Comparison of ENCODE assay signal across 13 cellular contexts in the genomic region with DNA sequence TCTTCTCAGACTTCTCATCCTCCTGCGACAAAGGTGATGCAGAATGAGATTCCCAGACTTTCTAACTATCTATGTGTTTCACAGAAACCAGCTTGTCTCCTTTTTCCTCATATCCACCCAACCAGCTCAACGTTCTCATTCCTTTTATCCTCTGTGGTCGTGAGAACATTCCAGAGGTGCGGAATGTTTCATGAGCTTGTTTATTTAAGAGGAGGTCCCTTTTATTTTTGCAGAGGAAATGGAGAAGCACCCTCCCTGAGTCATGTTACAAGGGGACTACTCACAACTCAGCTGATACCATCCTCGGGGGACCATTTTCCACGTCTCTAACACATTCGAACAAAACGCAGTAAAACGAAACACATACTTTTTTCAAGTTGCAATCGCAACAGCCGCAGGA.
DNase-seq lines count a peak whose midpoint lies in the region; ATAC-seq and TF ChIP-seq lines count a peak whose summit lies in the region.
"Had no signal": no experiment of that assay in that cellular context is flagged by ENCODE, and none has a peak within 500 bp of the region (broad histone marks: within the 10 kb centered on the region; RNA-seq: fewer than 3 reads in every experiment).

No MANE protein-coding gene starts in this region.

- H3K27me3 ChIP-seq in Caco-2 (replicated peaks; ENCODE audit: control insufficient read depth, insufficient read depth, low read length) (no peaks in the 10 kb centered on the region), PC-9 (ENCODE audit: insufficient read depth, low read depth) (no peaks in the 10 kb centered on the region), colonic mucosa (no peaks in the 10 kb centered on the region)
- H3K27me3 ChIP-seq: neutrophil had no signal

- no peak for TF ChIP-seq CTCF in Caco-2 (IDR thresholded peaks at IDR 0.05; ENCODE audit: insufficient read depth in 1 of 2, low read depth in 1 of 2, low read length in 1 of 2, severe bottlenecking in 1 of 2, unreplicated experiment in 1 of 2)
- no peak for TF ChIP-seq CTCF in PC-9 (conservative IDR thresholded peaks at IDR 0.05)
- no peak for TF ChIP-seq CTCF in endothelial cell (IDR thresholded peaks at IDR 0.05; ENCODE audit: unreplicated experiment)
- no peak for TF ChIP-seq CTCF in nephron progenitor cell (IDR thresholded peaks at IDR 0.05)
- TF ChIP-seq CTCF in colonic mucosa (IDR thresholded peaks at IDR 0.05), result no peak

- CTCF ChIA-PET in Caco-2 (lab: Charles Lee) (interaction anchor here (2.1 kb wide), 1 partner anchor 13 kb away, joined by 9 read pairs; no protein-coding TSS in a partner anchor), PC-9 (lab: Charles Lee) (no interaction called here)

- peak overlapping the region; percentile 1 for H3K27ac Mint-ChIP-seq in Caco-2 (ENCODE audit: unreplicated experiment)
- H3K27ac Mint-ChIP-seq in endothelial cell (ENCODE audit: unreplicated experiment), result peak overlapping the region; percentile 92
- peak overlapping the region; percentile 90 for H3K27ac Mint-ChIP-seq in nephron progenitor cell

- no peaks in the 10 kb centered on the region for H3K9me3 ChIP-seq in Caco-2
- no peaks in the 10 kb centered on the region for H3K9me3 ChIP-seq in PC-9 (ENCODE audit: insufficient read depth, low read depth)
- no peaks in the 10 kb centered on the region for H3K9me3 ChIP-seq in colonic mucosa
- H3K9me3 ChIP-seq: HAP-1, neutrophil had no signal

- no peak overlapping the region for H3K4me2 ChIP-seq in PC-9

- no peak overlapping the region for H2AFZ ChIP-seq in PC-9

- no peak overlapping the region for H3K9ac ChIP-seq in colonic mucosa (ENCODE audit: low read depth in 2 of 2, low read length in 2 of 2)

- no peak for ATAC-seq in HG03342 (IDR thresholded peaks at IDR 0.05; ENCODE audit: unreplicated experiment)

- H3K4me1 Mint-ChIP-seq in Caco-2 (ENCODE audit: low read depth, unreplicated experiment) (peaks cover 26% of the 10 kb centered on the region), endothelial cell (ENCODE audit: unreplicated experiment) (peaks cover 22% of the 10 kb centered on the region), nephron progenitor cell (peaks cover 94% of the 10 kb centered on the region)

- no peaks in the 10 kb centered on the region for H3K27me3 Mint-ChIP-seq in Caco-2 (ENCODE audit: insufficient read depth, unreplicated experiment)
- peaks cover 7% of the 10 kb centered on the region for H3K27me3 Mint-ChIP-seq in endothelial cell (ENCODE audit: unreplicated experiment)
- no peaks in the 10 kb centered on the region for H3K27me3 Mint-ChIP-seq in nephron progenitor cell (ENCODE audit: low read depth, poor library complexity)

- peaks cover 5% of the 10 kb centered on the region; the same call in 1 of the 2 replicates for H3F3A ChIP-seq in PC-9 (ENCODE audit: insufficient read depth, low read depth)

- no peaks in the 10 kb centered on the region for H3K9me3 Mint-ChIP-seq in Caco-2 (ENCODE audit: unreplicated experiment)
- no peaks in the 10 kb centered on the region for H3K9me3 Mint-ChIP-seq in endothelial cell (ENCODE audit: unreplicated experiment)
- H3K9me3 Mint-ChIP-seq in nephron progenitor cell, result no peaks in the 10 kb centered on the region

- intact Hi-C loops in Caco-2 (cut with micrococcal nuclease; ENCODE audit: unreplicated experiment), result no loop called here
- intact Hi-C loops in PC-9 (cut with micrococcal nuclease; ENCODE audit: unreplicated experiment), result loop anchor here (1.0 to 5.0 kb wide), 2 partner anchors 29 to 682 kb away; a partner anchor contains a TSS
- intact Hi-C loops in colonic mucosa (cut with DNase I), result no loop called here

- H3K4me1 ChIP-seq in Caco-2 (peaks cover 28% of the 10 kb centered on the region), PC-9 (replicated peaks; ENCODE audit: insufficient read depth) (peaks cover 28% of the 10 kb centered on the region), colonic mucosa (peaks cover 9% of the 10 kb centered on the region)

- H3K4me3 ChIP-seq in Caco-2 (ENCODE audit: low read depth, low read length) (no peak overlapping the region), PC-9 (no peak overlapping the region), colonic mucosa (no peak overlapping the region)
- H3K4me3 ChIP-seq: HAP-1 had no signal

- DNase-seq in Caco-2 (no peak), PC-9 (peak in 1 of 2 experiments; percentile 27), endothelial cell (ENCODE audit: low spot score) (no peak), nephron progenitor cell (no peak), NCI-H510A (lab: John Stamatoyannopoulos, UW) (no peak), colonic mucosa (no peak), cerebellar cortex (ENCODE audit: low spot score) (no peak)
- DNase-seq: activated CD4-positive, alpha-beta T cell treated with anti-CD3 and anti-CD28 coated beads, Interleukin-2, amount 50 U/mL, for 48 hours; NCI-H1436; SHP77 treated with DMSO at 0.1 percent for 48 hours had no signal

- no peak overlapping the region for H3K4me3 Mint-ChIP-seq in Caco-2 (ENCODE audit: unreplicated experiment)
- peak overlapping the region; percentile 2 for H3K4me3 Mint-ChIP-seq in endothelial cell (ENCODE audit: unreplicated experiment)
- peak overlapping the region; percentile 48 for H3K4me3 Mint-ChIP-seq in nephron progenitor cell

- no TSS peak for BruUV-seq in Caco-2 (replicated peaks; lab: Mats Ljungman, UMichigan)
- no TSS peak for BruUV-seq in PC-9 (replicated peaks; lab: Mats Ljungman, UMichigan)

- H3K36me3 ChIP-seq in Caco-2 (ENCODE audit: control insufficient read depth, insufficient read depth, low read length), result 0 out of 2 replicates have a peak, but pooled peaks cover 2% of the 10 kb centered on the region
- H3K36me3 ChIP-seq in PC-9 (ENCODE audit: low read depth), result 0 out of 2 replicates have a peak, but pooled peaks cover 4% of the 10 kb centered on the region
- H3K36me3 ChIP-seq in colonic mucosa, result no peaks in the 10 kb centered on the region

- H3K79me2 ChIP-seq in PC-9 (ENCODE audit: low read depth), result peaks cover 76% of the 10 kb centered on the region

- H3K27ac ChIP-seq in PC-9, result peak overlapping the region; percentile 85
- H3K27ac ChIP-seq in colonic mucosa, result no peak overlapping the region
- H3K27ac ChIP-seq: neutrophil had no signal

- H3K36me3 Mint-ChIP-seq in Caco-2 (ENCODE audit: insufficient read depth, unreplicated experiment) (peaks cover 73% of the 10 kb centered on the region), endothelial cell (ENCODE audit: low read depth, unreplicated experiment) (peaks cover 28% of the 10 kb centered on the region), nephron progenitor cell (ENCODE audit: low read depth) (peaks cover 56% of the 10 kb centered on the region)

- no peaks in the 10 kb centered on the region for H4K20me1 ChIP-seq in PC-9 (ENCODE audit: insufficient read depth)

- H3K9me2 ChIP-seq in PC-9 (ENCODE audit: insufficient read depth), result no peaks in the 10 kb centered on the region

- POLR2A ChIA-PET in Caco-2 (lab: Charles Lee) (no interaction called here), PC-9 (lab: Charles Lee; ENCODE audit: unreplicated experiment) (no interaction called here)

Comparison
In these comparisons a context has a peak if more than half of its experiments do, and no peak if none do; other contexts are left out.
1. H3K27ac Mint-ChIP-seq: peak in every context shown above with its lines; median percentile 92 in endothelial cell; 90 in nephron progenitor cell; 1 in Caco-2.